ENCODE assay signal across 22 cellular contexts in the genomic region with DNA sequence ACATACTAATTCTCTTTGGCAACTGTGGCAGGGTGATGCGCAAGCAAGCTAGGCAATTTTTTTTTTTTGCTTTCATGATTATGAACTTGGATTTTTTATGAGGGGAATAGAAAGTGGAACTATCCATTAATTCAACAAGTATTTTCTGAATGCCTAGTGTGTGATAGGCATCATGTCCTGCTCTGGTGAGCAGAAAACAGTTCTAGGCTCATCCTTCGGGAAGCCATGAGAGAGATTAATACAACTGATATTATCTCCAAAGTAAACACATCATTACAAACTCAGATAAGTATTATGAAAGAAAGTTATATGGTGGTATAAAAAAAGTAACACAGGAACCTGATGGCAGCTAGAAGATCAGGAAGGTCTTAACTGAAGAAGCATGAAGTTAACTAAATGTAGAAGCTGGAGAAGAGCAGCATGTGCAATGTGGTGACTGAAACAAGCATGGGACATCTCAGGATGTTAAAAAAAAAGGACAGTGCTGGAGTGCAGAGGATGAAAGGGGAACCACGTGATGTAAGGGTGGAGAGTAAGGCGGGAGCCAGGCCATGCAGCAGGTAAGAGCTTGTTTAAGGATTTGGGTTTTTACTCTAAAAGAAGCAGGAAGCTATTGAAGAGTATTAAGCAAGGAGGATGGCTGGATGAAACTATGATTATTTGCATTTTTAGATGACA.
DNase-seq lines count a peak whose midpoint lies in the region; ATAC-seq and TF ChIP-seq lines count a peak whose summit lies in the region.
"Had no signal": no experiment of that assay in that cellular context is flagged by ENCODE, and none has a peak within 500 bp of the region (broad histone marks: within the 10 kb centered on the region; RNA-seq: fewer than 3 reads in every experiment).

No MANE protein-coding gene starts in this region.

- H3K79me2 ChIP-seq in ACC112 (ENCODE audit: control insufficient read depth, insufficient read depth, low read length, unreplicated experiment): peaks cover 2% of the 10 kb centered on the region
- H3K79me2 ChIP-seq in Karpas-422 (ENCODE audit: low read length): no peaks in the 10 kb centered on the region

- H3K4me3 ChIP-seq in ACC112 (ENCODE audit: low read depth, low read length): no peak overlapping the region
- H3K4me3 ChIP-seq in Karpas-422 (ENCODE audit: low read length): no peak overlapping the region
- no peak overlapping the region for H3K4me3 ChIP-seq in CD8-positive, alpha-beta T cell (ENCODE audit: low read depth, low read length)
- H3K4me3 ChIP-seq: MG63 had no signal

- intact Hi-C loops in CD8-positive, alpha-beta T cell (cut with DNase I, micrococcal nuclease): no loop called here
- intact Hi-C loops in activated CD4-positive, alpha-beta T cell treated with anti-CD3 and anti-CD28 coated beads for 36 hours (cut with DNase I, micrococcal nuclease): no loop called here

- H3K9me3 ChIP-seq in Karpas-422 (ENCODE audit: low read length): peaks cover 2% of the 10 kb centered on the region; the same call in 1 of the 2 replicates
- no peaks in the 10 kb centered on the region for H3K9me3 ChIP-seq in CD8-positive, alpha-beta T cell (ENCODE audit: low read length)
- H3K9me3 ChIP-seq: MG63 had no signal

- no peaks in the 10 kb centered on the region for H3K27me3 ChIP-seq in ACC112 (ENCODE audit: insufficient read depth, low read length)
- H3K27me3 ChIP-seq in Karpas-422 (ENCODE audit: low read length): no peaks in the 10 kb centered on the region
- H3K27me3 ChIP-seq in CD8-positive, alpha-beta T cell (ENCODE audit: insufficient read depth, low read length): no peaks in the 10 kb centered on the region
- H3K27me3 ChIP-seq: MG63 had no signal

- H3K36me3 ChIP-seq in ACC112 (ENCODE audit: insufficient read depth, low read length) (peaks cover 47% of the 10 kb centered on the region), Karpas-422 (ENCODE audit: insufficient read depth, low read length) (peaks cover 8% of the 10 kb centered on the region; the same call in 1 of the 2 replicates)
- no peaks in the 10 kb centered on the region for H3K36me3 ChIP-seq in CD8-positive, alpha-beta T cell (ENCODE audit: insufficient read depth, low read length)

- peaks cover 31% of the 10 kb centered on the region for H3K36me3 Mint-ChIP-seq in chondrocyte (ENCODE audit: low read depth)
- peaks cover 33% of the 10 kb centered on the region for H3K36me3 Mint-ChIP-seq in neural crest cell (ENCODE audit: low read depth)
- peaks cover 3% of the 10 kb centered on the region for H3K36me3 Mint-ChIP-seq in CD8-positive, alpha-beta T cell
- H3K36me3 Mint-ChIP-seq in activated CD4-positive, alpha-beta T cell treated with anti-CD3 and anti-CD28 coated beads for 36 hours (ENCODE audit: low read depth): peaks cover 3% of the 10 kb centered on the region

- H3K27me3 Mint-ChIP-seq in chondrocyte (ENCODE audit: low read depth) (no peaks in the 10 kb centered on the region), neural crest cell (ENCODE audit: low read depth) (no peaks in the 10 kb centered on the region)
- no peaks in the 10 kb centered on the region for H3K27me3 Mint-ChIP-seq in CD8-positive, alpha-beta T cell (ENCODE audit: low read depth)
- peaks cover 8% of the 10 kb centered on the region for H3K27me3 Mint-ChIP-seq in activated CD4-positive, alpha-beta T cell treated with anti-CD3 and anti-CD28 coated beads for 36 hours
- H3K27me3 Mint-ChIP-seq: CD8-positive, alpha-beta memory T cell had no signal

- H2AFZ ChIP-seq in ACC112 (ENCODE audit: low read length, unreplicated experiment) (no peak overlapping the region), Karpas-422 (ENCODE audit: low read length) (peak overlapping the region; percentile 68)

- DNase-seq in Karpas-422 (no peak), chondrocyte (ENCODE audit: low spot score) (no peak), neural crest cell (ENCODE audit: low read depth, low spot score) (no peak), NCI-H2227 treated with DMSO at 0.1 percent for 48 hours (lab: John Stamatoyannopoulos, UW) (no peak)
- DNase-seq in CD8-positive, alpha-beta T cell: no peak
- no peak for DNase-seq in activated CD4-positive, alpha-beta T cell treated with anti-CD3 and anti-CD28 coated beads for 36 hours
- DNase-seq: activated CD4-positive, alpha-beta T cell treated with anti-CD3 and anti-CD28 coated beads, Interleukin-2, amount 50 U/mL, for 1 hour; activated naive CD4-positive, alpha-beta T cell treated with anti-CD3 and anti-CD28 coated beads for 36 hours; CD8-positive, alpha-beta memory T cell; cortex of kidney; DMS79; MG63; NCI-H187; NCI-H446 treated with DMSO at 0.1 percent for 48 hours; RPMI8226; stimulated activated CD4-positive, alpha-beta T cell treated with anti-CD3 and anti-CD28 coated beads, Interleukin-15, amount 100 ng/mL, for 24 hours; stimulated activated naive CD4-positive, alpha-beta T cell treated with Interleukin-2 at 50 U/mL for 16 hours had no signal

- H3K4me1 ChIP-seq in ACC112 (ENCODE audit: control insufficient read depth, insufficient read depth, low read length, unreplicated experiment) (peaks cover 20% of the 10 kb centered on the region), Karpas-422 (ENCODE audit: low read length) (peaks cover 46% of the 10 kb centered on the region)
- no peaks in the 10 kb centered on the region for H3K4me1 ChIP-seq in CD8-positive, alpha-beta T cell (ENCODE audit: insufficient read depth, low read length)

- H3K4me2 ChIP-seq in Karpas-422 (ENCODE audit: low read depth, low read length, poor library complexity, severe bottlenecking): peak overlapping the region; percentile 10

- POLR2A ChIA-PET in CD8-positive, alpha-beta T cell (lab: Charles Lee): no interaction called here
- POLR2A ChIA-PET in activated CD4-positive, alpha-beta T cell treated with anti-CD3 and anti-CD28 coated beads for 36 hours (lab: Charles Lee): no interaction called here

- H3K9ac ChIP-seq in Karpas-422 (ENCODE audit: low read length): no peak overlapping the region

- TF ChIP-seq CTCF in chondrocyte (IDR thresholded peaks at IDR 0.05) (no peak), neural crest cell (conservative IDR thresholded peaks at IDR 0.05) (no peak)
- TF ChIP-seq CTCF in CD8-positive, alpha-beta T cell (IDR thresholded peaks at IDR 0.05): no peak

- H3K9me3 Mint-ChIP-seq in chondrocyte (ENCODE audit: low read depth) (no peaks in the 10 kb centered on the region), neural crest cell (no peaks in the 10 kb centered on the region)
- H3K9me3 Mint-ChIP-seq in CD8-positive, alpha-beta T cell: no peaks in the 10 kb centered on the region
- H3K9me3 Mint-ChIP-seq in activated CD4-positive, alpha-beta T cell treated with anti-CD3 and anti-CD28 coated beads for 36 hours (ENCODE audit: low read depth): no peaks in the 10 kb centered on the region
- H3K9me3 Mint-ChIP-seq: activated naive CD4-positive, alpha-beta T cell treated with anti-CD3 and anti-CD28 coated beads for 36 hours; CD8-positive, alpha-beta memory T cell had no signal

- H3K27ac ChIP-seq in ACC112 (ENCODE audit: low read depth, low read length): 0 out of 2 replicates have a peak overlapping the region, but pooled peaks have one; percentile 19
- peak overlapping the region; percentile 17 for H3K27ac ChIP-seq in Karpas-422 (ENCODE audit: low read length)
- no peak overlapping the region for H3K27ac ChIP-seq in CD8-positive, alpha-beta T cell (ENCODE audit: low read depth, low read length)
- H3K27ac ChIP-seq: epithelial cell of prostate had no signal

- ATAC-seq in CD8-positive, alpha-beta T cell: no peak
- no peak for ATAC-seq in activated CD4-positive, alpha-beta T cell treated with anti-CD3 and anti-CD28 coated beads for 36 hours
- ATAC-seq in GM19324 (IDR thresholded peaks at IDR 0.05; ENCODE audit: low FRiP score, unreplicated experiment): no peak
- ATAC-seq: left lobe of liver had no signal

- CTCF ChIA-PET in CD8-positive, alpha-beta T cell (lab: Charles Lee): no interaction called here
- CTCF ChIA-PET in activated CD4-positive, alpha-beta T cell treated with anti-CD3 and anti-CD28 coated beads for 36 hours (lab: Charles Lee): no interaction called here

- H3K4me3 Mint-ChIP-seq in chondrocyte (ENCODE audit: unreplicated experiment): no peak overlapping the region
- no peak overlapping the region for H3K4me3 Mint-ChIP-seq in neural crest cell
- no peak overlapping the region for H3K4me3 Mint-ChIP-seq in CD8-positive, alpha-beta T cell
- no peak overlapping the region for H3K4me3 Mint-ChIP-seq in activated CD4-positive, alpha-beta T cell treated with anti-CD3 and anti-CD28 coated beads for 36 hours
- H3K4me3 Mint-ChIP-seq: activated naive CD4-positive, alpha-beta T cell treated with anti-CD3 and anti-CD28 coated beads for 36 hours had no signal

- no peaks in the 10 kb centered on the region for H4K20me1 ChIP-seq in Karpas-422 (ENCODE audit: insufficient read depth, low read depth, low read length)

- no peaks in the 10 kb centered on the region for H3K9me2 ChIP-seq in Karpas-422 (replicated peaks; ENCODE audit: insufficient read depth, low read length)

- H3K27ac Mint-ChIP-seq in chondrocyte (ENCODE audit: unreplicated experiment) (peak overlapping the region; percentile 33), neural crest cell (ENCODE audit: unreplicated experiment) (peak overlapping the region; percentile 32)
- no peak overlapping the region for H3K27ac Mint-ChIP-seq in CD8-positive, alpha-beta T cell
- no peak overlapping the region for H3K27ac Mint-ChIP-seq in activated CD4-positive, alpha-beta T cell treated with anti-CD3 and anti-CD28 coated beads for 36 hours
- H3K27ac Mint-ChIP-seq: activated naive CD4-positive, alpha-beta T cell treated with anti-CD3 and anti-CD28 coated beads for 36 hours; progenitor cell of endocrine pancreas had no signal

- peaks cover 37% of the 10 kb centered on the region for H3K4me1 Mint-ChIP-seq in chondrocyte (ENCODE audit: low read depth)
- H3K4me1 Mint-ChIP-seq in neural crest cell: peaks cover 33% of the 10 kb centered on the region
- peaks cover 2% of the 10 kb centered on the region for H3K4me1 Mint-ChIP-seq in CD8-positive, alpha-beta T cell (ENCODE audit: low read depth)
- H3K4me1 Mint-ChIP-seq in activated CD4-positive, alpha-beta T cell treated with anti-CD3 and anti-CD28 coated beads for 36 hours: no peaks in the 10 kb centered on the region

Comparison
In these comparisons a context has a peak if more than half of its experiments do, and no peak if none do; other contexts are left out.
1. H3K27ac Mint-ChIP-seq: peak in chondrocyte (single experiment) and neural crest cell (single experiment); none in CD8-positive, alpha-beta T cell (single experiment) and activated CD4-positive, alpha-beta T cell treated with anti-CD3 and anti-CD28 coated beads for 36 hours (single experiment).